In genomic region chrX:116417968-116418367, GRCh38 we compare ENCODE assay signal across 27 cellular contexts. TPM values are rescaled to one million over a fixed set of nuclear protein-coding genes. Genes with fewer than 3 reads are reported as not detected.
"Had no signal": no experiment of that assay in that cellular context is flagged by ENCODE, and none has a peak within 500 bp of the region (broad histone marks: within the 10 kb centered on the region; RNA-seq: fewer than 3 reads in every experiment).

No MANE protein-coding gene starts in this region.

- FAIRE-seq: islet of Langerhans had no signal

- H3K27me3 ChIP-seq: esophagus squamous epithelium, right atrium auricular region, sigmoid colon, testis, tibial nerve had no signal

- H3K4me3 ChIP-seq: esophagus squamous epithelium, right atrium auricular region, sigmoid colon, skin epidermis, testis, tibial nerve had no signal

- H3K36me3 ChIP-seq: esophagus squamous epithelium, right atrium auricular region, sigmoid colon, tibial nerve had no signal

- DNase-seq: endodermal cell; esophagus squamous epithelium; foreskin melanocyte; head of caudate nucleus; hippocampal formation; kidney glomerular epithelial cell; natural killer cell; posterior cingulate gyrus; sigmoid colon; stimulated activated CD4-positive, alpha-beta T cell treated with anti-CD3 and anti-CD28 coated beads, Interleukin-2, amount 100 ng/mL, for 24 hours; stimulated activated CD4-positive, alpha-beta T cell treated with anti-CD3 and anti-CD28 coated beads, Interleukin-4, amount 100 ng/mL, for 4 hours; stimulated activated naive B cell treated with anti-CD40 and anti-IgM and Interleukin-4, amounts not matched to agents 10 μg/mL and 1 μg/mL and 100 μg/mL, for 72 hours; stimulated activated naive CD8-positive, alpha-beta T cell treated with anti-CD3 and anti-CD28 coated beads, Interleukin-15, amount 100 ng/mL, for 72 hours; testis had no signal

- ATAC-seq: left lobe of liver; natural killer cell; stimulated activated naive B cell treated with anti-CD40 and anti-IgM and Interleukin-4, amounts not matched to agents 10 μg/mL and 1 μg/mL and 100 μg/mL, for 72 hours; stimulated activated naive CD8-positive, alpha-beta T cell treated with anti-CD3 and anti-CD28 coated beads, Interleukin-15, amount 100 ng/mL, for 72 hours had no signal

RNA-seq across cellular contexts. Expression of gene SLC6A14, which starts 18.4 kb away (rescaled TPM):
- total RNA-seq: endodermal cell, myocyte, natural killer cell, neural crest cell, osteocyte, right atrium auricular region, sigmoid colon, subcutaneous adipose tissue, testis, tibial nerve had no signal

RNA-seq across cellular contexts. Expression of gene CT83, which starts 44.8 kb away (rescaled TPM):
- total RNA-seq: esophagus squamous epithelium, left lobe of liver, lower leg skin, mesothelial cell of epicardium, mucosa of gallbladder, myocyte, natural killer cell, neural crest cell, osteocyte, right atrium auricular region, sigmoid colon, subcutaneous adipose tissue, tibial nerve, ureter had no signal
